Comparison of ENCODE assay signal across 2 cellular contexts in the genomic region with DNA sequence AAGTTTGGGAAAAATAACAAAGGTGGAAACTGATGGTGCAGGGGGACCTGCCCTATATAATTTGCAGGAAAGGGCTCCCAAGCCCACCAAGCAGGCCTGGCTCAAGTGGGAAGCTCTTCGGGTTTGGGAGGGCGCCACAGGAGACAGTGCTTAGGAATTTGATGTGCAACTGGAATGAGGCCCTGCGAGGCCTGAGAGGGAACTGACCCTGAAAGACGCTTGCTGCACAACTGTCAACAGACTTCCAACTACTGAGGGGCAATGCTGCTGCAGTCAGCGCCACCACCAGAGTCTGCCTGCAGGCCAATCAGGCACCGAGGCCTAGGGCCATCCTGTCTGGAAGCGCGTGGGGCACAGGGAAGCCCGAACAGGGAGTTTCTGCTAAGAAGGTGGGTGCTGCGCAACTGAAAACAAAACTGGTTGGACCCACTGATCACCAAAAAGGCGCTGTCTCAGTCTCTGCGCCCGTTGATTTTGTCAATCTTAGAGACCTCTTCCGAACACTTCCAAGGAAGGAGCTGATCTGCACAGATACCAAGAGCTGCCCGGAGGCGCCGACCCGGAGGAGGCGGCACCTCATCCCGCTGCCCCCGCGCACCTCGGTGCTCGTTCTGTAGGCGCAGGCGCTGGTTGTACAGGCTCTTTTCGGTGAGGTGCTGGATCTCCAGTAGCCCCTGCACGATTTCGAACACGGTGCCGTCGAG.
TF ChIP-seq lines count a peak whose summit lies in the region.

No MANE protein-coding gene starts in this region.

TF ChIP-seq in HCT116, 20 proteins besides CTCF, POLR2A, EP300 and RAD21:
- TF ChIP-seq, protein P1, sequence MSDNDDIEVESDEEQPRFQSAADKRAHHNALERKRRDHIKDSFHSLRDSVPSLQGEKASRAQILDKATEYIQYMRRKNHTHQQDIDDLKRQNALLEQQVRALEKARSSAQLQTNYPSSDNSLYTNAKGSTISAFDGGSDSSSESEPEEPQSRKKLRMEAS (IDR thresholded peaks at IDR 0.05) = no peak; the same call in 1 of the 2 replicates
- TF ChIP-seq, protein P2, sequence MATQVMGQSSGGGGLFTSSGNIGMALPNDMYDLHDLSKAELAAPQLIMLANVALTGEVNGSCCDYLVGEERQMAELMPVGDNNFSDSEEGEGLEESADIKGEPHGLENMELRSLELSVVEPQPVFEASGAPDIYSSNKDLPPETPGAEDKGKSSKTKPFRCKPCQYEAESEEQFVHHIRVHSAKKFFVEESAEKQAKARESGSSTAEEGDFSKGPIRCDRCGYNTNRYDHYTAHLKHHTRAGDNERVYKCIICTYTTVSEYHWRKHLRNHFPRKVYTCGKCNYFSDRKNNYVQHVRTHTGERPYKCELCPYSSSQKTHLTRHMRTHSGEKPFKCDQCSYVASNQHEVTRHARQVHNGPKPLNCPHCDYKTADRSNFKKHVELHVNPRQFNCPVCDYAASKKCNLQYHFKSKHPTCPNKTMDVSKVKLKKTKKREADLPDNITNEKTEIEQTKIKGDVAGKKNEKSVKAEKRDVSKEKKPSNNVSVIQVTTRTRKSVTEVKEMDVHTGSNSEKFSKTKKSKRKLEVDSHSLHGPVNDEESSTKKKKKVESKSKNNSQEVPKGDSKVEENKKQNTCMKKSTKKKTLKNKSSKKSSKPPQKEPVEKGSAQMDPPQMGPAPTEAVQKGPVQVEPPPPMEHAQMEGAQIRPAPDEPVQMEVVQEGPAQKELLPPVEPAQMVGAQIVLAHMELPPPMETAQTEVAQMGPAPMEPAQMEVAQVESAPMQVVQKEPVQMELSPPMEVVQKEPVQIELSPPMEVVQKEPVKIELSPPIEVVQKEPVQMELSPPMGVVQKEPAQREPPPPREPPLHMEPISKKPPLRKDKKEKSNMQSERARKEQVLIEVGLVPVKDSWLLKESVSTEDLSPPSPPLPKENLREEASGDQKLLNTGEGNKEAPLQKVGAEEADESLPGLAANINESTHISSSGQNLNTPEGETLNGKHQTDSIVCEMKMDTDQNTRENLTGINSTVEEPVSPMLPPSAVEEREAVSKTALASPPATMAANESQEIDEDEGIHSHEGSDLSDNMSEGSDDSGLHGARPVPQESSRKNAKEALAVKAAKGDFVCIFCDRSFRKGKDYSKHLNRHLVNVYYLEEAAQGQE (IDR thresholded peaks at IDR 0.05; ENCODE audit: low read depth) = no peak
- TF ChIP-seq EZH2phosphoT487 (IDR thresholded peaks at IDR 0.05; ENCODE audit: borderline replicate concordance) = no peak
- no peak for TF ChIP-seq FOSL1 (IDR thresholded peaks at IDR 0.05; ENCODE audit: low read depth)
- TF ChIP-seq EZH2 (IDR thresholded peaks at IDR 0.05) = no peak
- TF ChIP-seq, protein P3, sequence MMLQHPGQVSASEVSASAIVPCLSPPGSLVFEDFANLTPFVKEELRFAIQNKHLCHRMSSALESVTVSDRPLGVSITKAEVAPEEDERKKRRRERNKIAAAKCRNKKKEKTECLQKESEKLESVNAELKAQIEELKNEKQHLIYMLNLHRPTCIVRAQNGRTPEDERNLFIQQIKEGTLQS (IDR thresholded peaks at IDR 0.05) = no peak
- TF ChIP-seq ZNF274 (IDR thresholded peaks at IDR 0.05; ENCODE audit: low read depth, low read length) = no peak
- no peak for TF ChIP-seq SRF (IDR thresholded peaks at IDR 0.05; ENCODE audit: low read depth)
- TF ChIP-seq YY1 (IDR thresholded peaks at IDR 0.05; ENCODE audit: extremely low read depth, insufficient replicate concordance, low read depth, low read length) = no peak
- TF ChIP-seq CEBPB (IDR thresholded peaks at IDR 0.05; ENCODE audit: low read depth) = no peak
- TF ChIP-seq SIN3A (IDR thresholded peaks at IDR 0.05; ENCODE audit: low read depth) = no peak

TF ChIP-seq in H1, 55 proteins besides CTCF, POLR2A, EP300 and RAD21:
- no peak for TF ChIP-seq YY1 (IDR thresholded peaks at IDR 0.05; ENCODE audit: low read depth, low read length)
- peak; percentile 36 to 43; a peak in 2 of 4 replicates for TF ChIP-seq SIN3A (conservative IDR thresholded peaks at IDR 0.05 in 1 of 2, IDR thresholded peaks at IDR 0.05 in 1 of 2; ENCODE audit: low read depth in 1 of 2, low read length in 2 of 2)
- TF ChIP-seq, protein P4, sequence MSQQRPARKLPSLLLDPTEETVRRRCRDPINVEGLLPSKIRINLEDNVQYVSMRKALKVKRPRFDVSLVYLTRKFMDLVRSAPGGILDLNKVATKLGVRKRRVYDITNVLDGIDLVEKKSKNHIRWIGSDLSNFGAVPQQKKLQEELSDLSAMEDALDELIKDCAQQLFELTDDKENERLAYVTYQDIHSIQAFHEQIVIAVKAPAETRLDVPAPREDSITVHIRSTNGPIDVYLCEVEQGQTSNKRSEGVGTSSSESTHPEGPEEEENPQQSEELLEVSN (IDR thresholded peaks at IDR 0.05) = 0 out of 2 replicates have a peak, but pooled peaks have one; percentile 39
- TF ChIP-seq HDAC2 (IDR thresholded peaks at IDR 0.05; ENCODE audit: borderline replicate concordance in 1 of 2, low read depth in 2 of 2, low read length in 2 of 2) = no peak
- TF ChIP-seq, protein P1 (IDR thresholded peaks at IDR 0.05) = 0 out of 2 replicates have a peak, but pooled peaks have one; percentile 33
TF ChIP-seq in H1: peak in this region for 3.
